Comparison of ENCODE assay signal across 8 cellular contexts in the genomic region with DNA sequence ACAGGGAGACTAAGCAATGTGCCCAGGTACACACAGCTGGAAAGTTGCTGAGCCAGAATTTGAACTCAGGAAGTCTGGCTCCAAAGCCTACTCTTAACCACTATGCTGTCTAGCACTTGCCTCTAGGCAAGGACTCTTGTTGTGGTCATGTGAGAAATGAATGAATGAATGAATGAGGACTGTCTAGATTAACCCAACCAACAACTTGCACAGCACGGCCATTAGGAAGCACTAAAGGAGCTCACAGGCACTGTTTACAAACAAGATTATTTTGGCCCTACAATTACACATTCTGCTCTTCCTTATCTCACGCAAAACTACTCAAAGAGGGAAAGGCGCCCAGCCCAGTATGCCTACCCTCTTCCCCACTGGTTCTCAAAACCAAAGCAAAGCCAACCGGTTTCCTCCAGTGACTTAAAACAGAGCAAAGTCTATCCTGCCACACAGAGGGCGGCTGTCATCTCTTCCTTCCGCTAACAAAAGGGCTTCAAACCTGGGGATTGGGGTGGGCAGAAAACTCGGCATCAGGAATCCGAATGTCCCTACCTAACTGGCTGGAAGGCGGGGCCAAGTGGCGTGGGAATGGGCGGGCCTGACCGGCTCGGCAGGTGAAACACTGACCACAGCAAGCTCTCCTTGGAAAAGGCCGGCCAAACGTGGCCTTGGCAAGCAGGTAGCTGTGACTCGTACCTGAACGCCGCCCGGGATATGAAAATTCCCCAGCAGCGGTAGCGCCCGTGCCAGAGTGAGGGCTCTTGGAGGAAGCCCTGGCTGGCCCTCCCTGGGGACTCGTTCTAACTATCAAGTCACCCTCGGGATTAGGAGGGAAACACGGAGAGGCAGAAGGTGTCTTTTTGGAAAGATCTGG. TPM values are rescaled to one million over a fixed set of nuclear protein-coding genes. Genes with fewer than 3 reads are reported as not detected.
DNase-seq lines count a peak whose midpoint lies in the region; ATAC-seq and TF ChIP-seq lines count a peak whose summit lies in the region.

No MANE protein-coding gene starts in this region.

- peak overlapping the region; percentile 83 to 99 (median 97) for H3K27ac Mint-ChIP-seq in CD8-positive, alpha-beta memory T cell
- peak overlapping the region; percentile 99 for H3K27ac Mint-ChIP-seq in progenitor cell of endocrine pancreas

- H3K27me3 Mint-ChIP-seq in CD8-positive, alpha-beta memory T cell, result peaks cover 0 to 2% of the 10 kb centered on the region in 2 donors
- H3K27me3 Mint-ChIP-seq in progenitor cell of endocrine pancreas, result no peaks in the 10 kb centered on the region

- POLR2A ChIA-PET in CD8-positive, alpha-beta memory T cell (lab: Charles Lee), result interaction anchor here (0.5 to 3.3 kb wide), 4 partner anchors 12 to 27 kb away, joined by 5 to 43 read pairs (median 6); a partner anchor contains a TSS

- H3K4me3 ChIP-seq in CD8-positive, alpha-beta memory T cell (ENCODE audit: low read length), result peak overlapping the region; percentile 98
- H3K4me3 ChIP-seq in Peyer's patch, result peak overlapping the region; percentile 79 to 97 (median 96)
- H3K4me3 ChIP-seq in right cardiac atrium (ENCODE audit: low read length), result peak overlapping the region; percentile 92

- H3K4me3 Mint-ChIP-seq in CD8-positive, alpha-beta memory T cell, result peak overlapping the region; percentile 85 to 97 (median 89)
- peak overlapping the region; percentile 96 for H3K4me3 Mint-ChIP-seq in progenitor cell of endocrine pancreas (ENCODE audit: low read depth)

- peak; percentile 48 to 61 for TF ChIP-seq POLR2A in Peyer's patch (IDR thresholded peaks at IDR 0.05)

- H3K4me1 Mint-ChIP-seq in CD8-positive, alpha-beta memory T cell, result peaks cover 56 to 68% (median 66%) of the 10 kb centered on the region in 3 donors
- peaks cover 34% of the 10 kb centered on the region for H3K4me1 Mint-ChIP-seq in progenitor cell of endocrine pancreas (ENCODE audit: low read depth)

- H3K9me3 ChIP-seq in CD8-positive, alpha-beta memory T cell (ENCODE audit: low read length), result no peaks in the 10 kb centered on the region
- no peaks in the 10 kb centered on the region for H3K9me3 ChIP-seq in Peyer's patch
- no peaks in the 10 kb centered on the region for H3K9me3 ChIP-seq in right cardiac atrium (ENCODE audit: control insufficient read depth, low read length)

- intact Hi-C loops in right cardiac atrium (cut with DNase I), result loop anchor here in 1 of 4 donors (10.0 kb wide), 1 partner anchor 230 kb away; a partner anchor contains a TSS

- peak; percentile 27 to 55 (median 49) for DNase-seq in CD8-positive, alpha-beta memory T cell
- DNase-seq in HT-29 (ENCODE audit: low spot score) (peak; percentile 91), Peyer's patch (peak; percentile 61 to 87 (median 86)), anterior cingulate cortex (lab: John Stamatoyannopoulos, UW) (peak in 36 of 58 donors; percentile 17 to 70 (median 42)), right cardiac atrium (peak; percentile 62 to 81 (median 77)), progenitor cell of endocrine pancreas (ENCODE audit: low spot score, unreplicated experiment) (peak; percentile 55), 8988T (no peak)

- no peak for ATAC-seq in right cardiac atrium
- no peak for ATAC-seq in GM18519 (IDR thresholded peaks at IDR 0.05; ENCODE audit: low FRiP score, unreplicated experiment)

- CTCF ChIA-PET in CD8-positive, alpha-beta memory T cell (lab: Charles Lee), result interaction anchor here (1.5 to 6.9 kb wide), 3 partner anchors 13 to 42 kb away, joined by 3 to 38 read pairs (median 23); a partner anchor contains a TSS

- peaks cover 4% of the 10 kb centered on the region for H3K36me3 ChIP-seq in CD8-positive, alpha-beta memory T cell (ENCODE audit: insufficient read depth, low read length)
- H3K36me3 ChIP-seq in Peyer's patch, result no peaks in the 10 kb centered on the region

- H3K9me3 Mint-ChIP-seq in CD8-positive, alpha-beta memory T cell, result no peaks in the 10 kb centered on the region
- H3K9me3 Mint-ChIP-seq in progenitor cell of endocrine pancreas (ENCODE audit: low read depth), result no peaks in the 10 kb centered on the region

- peaks cover 49% of the 10 kb centered on the region for H3K4me1 ChIP-seq in CD8-positive, alpha-beta memory T cell (ENCODE audit: insufficient read depth, low read length)
- H3K4me1 ChIP-seq in Peyer's patch, result peaks cover 6 to 57% (median 18%) of the 10 kb centered on the region in 4 donors
- H3K4me1 ChIP-seq in right cardiac atrium (ENCODE audit: control insufficient read depth, insufficient read depth, low read length), result peaks cover 23% of the 10 kb centered on the region

- TF ChIP-seq CTCF in Peyer's patch (IDR thresholded peaks at IDR 0.05) (no peak), progenitor cell of endocrine pancreas (IDR thresholded peaks at IDR 0.05; ENCODE audit: unreplicated experiment) (no peak)

- WGBS in right cardiac atrium, result under 1% methylated on average over 25 of the region's 25 CpGs

- H3K27me3 ChIP-seq in CD8-positive, alpha-beta memory T cell (ENCODE audit: insufficient read depth, low read length, poor library complexity, severe bottlenecking), result no peaks in the 10 kb centered on the region
- H3K27me3 ChIP-seq in Peyer's patch (no peaks in the 10 kb centered on the region), right cardiac atrium (ENCODE audit: control insufficient read depth, insufficient read depth) (no peaks in the 10 kb centered on the region)

- peak overlapping the region; percentile 97 for H3K27ac ChIP-seq in CD8-positive, alpha-beta memory T cell (ENCODE audit: low read depth, low read length)
- H3K27ac ChIP-seq in Peyer's patch (peak overlapping the region; percentile 97 to 99 (median 98)), right cardiac atrium (ENCODE audit: low read length) (peak overlapping the region; percentile 97)

- H3K36me3 Mint-ChIP-seq in CD8-positive, alpha-beta memory T cell, result peaks cover 0 to 39% (median 7%) of the 10 kb centered on the region in 3 donors
- H3K36me3 Mint-ChIP-seq in progenitor cell of endocrine pancreas (ENCODE audit: insufficient read depth), result no peaks in the 10 kb centered on the region

RNA-seq across cellular contexts. Expression of a gene that starts 0.9 kb away (rescaled TPM):
- total RNA-seq in CD8-positive, alpha-beta memory T cell, result 10 to 100 TPM; 52.9 to 56.8 TPM
- 53.7 TPM for polyA plus RNA-seq in CD8-positive, alpha-beta memory T cell
- 21.0 and 26.2 TPM in 2 replicates for total RNA-seq in HT-29 (2014; rRNA removed; shearing (Covaris generic))
- total RNA-seq in Peyer's patch, result 10 to 100 TPM; 14.0 to 30.2 (median 21.5) TPM
- total RNA-seq in right cardiac atrium, result 10 to 100 TPM; 66.7 to 85.0 (median 73.7) TPM
- 54.8 TPM for polyA plus RNA-seq in right cardiac atrium
- 34.6 and 42.0 TPM in 2 replicates for total RNA-seq in progenitor cell of endocrine pancreas

RNA-seq across cellular contexts. Expression of a gene that starts 12.9 kb away (rescaled TPM):
- total RNA-seq in CD8-positive, alpha-beta memory T cell, result 10 to 100 TPM; 75.3 to 81.4 TPM
- 146 TPM for polyA plus RNA-seq in CD8-positive, alpha-beta memory T cell
- 13.4 and 13.8 TPM in 2 replicates for total RNA-seq in HT-29 (2014; rRNA removed; shearing (Covaris generic))
- total RNA-seq in Peyer's patch (10 to 100 TPM; 25.5 to 42.9 (median 31.2) TPM), right cardiac atrium (10 to 100 TPM; 70.9 to 76.4 (median 73.5) TPM), progenitor cell of endocrine pancreas (28.4 and 32.8 TPM in 2 replicates)
- 121 TPM for polyA plus RNA-seq in right cardiac atrium
